In the genomic region with DNA sequence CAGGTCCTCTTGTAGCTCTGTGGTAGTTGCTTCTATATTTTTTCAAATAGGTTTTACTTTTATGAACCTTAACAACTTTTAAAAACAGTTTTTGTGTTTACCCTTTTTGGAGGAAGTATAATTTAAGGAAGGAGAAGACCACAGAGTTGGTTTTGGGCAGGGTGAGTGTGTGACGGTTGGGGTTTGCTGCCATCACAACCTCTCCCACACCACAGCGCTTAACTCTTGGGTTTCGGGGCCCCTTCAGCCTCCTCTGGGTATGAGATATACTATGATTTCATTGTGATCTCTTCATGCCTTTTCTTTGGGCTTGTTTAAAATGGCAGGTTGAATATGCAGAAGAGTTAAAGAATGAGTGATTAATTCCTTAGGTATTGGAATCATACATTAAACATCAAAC, we compare ENCODE assay signal across 11 cellular contexts.
DNase-seq lines count a peak whose midpoint lies in the region; ATAC-seq and TF ChIP-seq lines count a peak whose summit lies in the region.
"Had no signal": no experiment of that assay in that cellular context is flagged by ENCODE, and none has a peak within 500 bp of the region (broad histone marks: within the 10 kb centered on the region; RNA-seq: fewer than 3 reads in every experiment).

No MANE protein-coding gene starts in this region.

- CTCF ChIA-PET in MCF 10A (lab: Yijun Ruan, JAX) = no interaction called here

- H3K4me3 ChIP-seq in breast epithelium (no peak overlapping the region), trophoblast cell (ENCODE audit: low read depth, low read length) (no peak overlapping the region)
- H3K4me3 ChIP-seq: K562 had no signal

- H2BK12ac ChIP-seq in trophoblast cell (ENCODE audit: low read length) = no peak overlapping the region

- no peak overlapping the region for H3K23ac ChIP-seq in trophoblast cell (ENCODE audit: low read length)

- H3K4me1 ChIP-seq in breast epithelium (no peaks in the 10 kb centered on the region), trophoblast cell (ENCODE audit: control insufficient read depth in 1 of 2, insufficient read depth in 2 of 2, low read length in 2 of 2) (peaks cover 21 to 32% of the 10 kb centered on the region in 2 experiments)

- H3K36me3 Mint-ChIP-seq in MCF 10A (ENCODE audit: insufficient read depth, unreplicated experiment) = no peaks in the 10 kb centered on the region
- H3K36me3 Mint-ChIP-seq in effector memory CD8-positive, alpha-beta T cell (ENCODE audit: insufficient read depth) = peaks cover 20% of the 10 kb centered on the region

- intact Hi-C loops in MCF 10A (cut with micrococcal nuclease) (no loop called here), breast epithelium (cut with DNase I; ENCODE audit: low total_unique reads) (no loop called here)

- POLR2A ChIA-PET in MCF 10A (lab: Yijun Ruan, JAX) = no interaction called here

- no peak for DNase-seq in MCF 10A (ENCODE audit: unreplicated experiment)
- DNase-seq in breast epithelium (ENCODE audit: low spot score in 2 of 2) = no peak
- peak; percentile 57 to 67 for DNase-seq in activated CD4-positive, alpha-beta T cell treated with anti-CD3 and anti-CD28 coated beads, Interleukin-2, amount 50 U/mL, for 48 hours
- peak in 2 of 3 experiments; percentile 6 to 15 for DNase-seq in effector memory CD8-positive, alpha-beta T cell
- peak; percentile 57 to 81 for DNase-seq in stimulated activated naive CD8-positive, alpha-beta T cell treated with anti-CD3 and anti-CD28 coated beads, Interleukin-15, amount 100 ng/mL, for 72 hours
- DNase-seq in trophoblast cell = no peak
- DNase-seq: posterior cingulate gyrus had no signal

- TF ChIP-seq CTCF in MCF 10A (IDR thresholded peaks at IDR 0.05; ENCODE audit: unreplicated experiment) = no peak
- TF ChIP-seq CTCF in breast epithelium (IDR thresholded peaks at IDR 0.05) = no peak

- H3K79me1 ChIP-seq in trophoblast cell (ENCODE audit: low read length) = no peaks in the 10 kb centered on the region

- peaks cover 17% of the 10 kb centered on the region for H3K27me3 Mint-ChIP-seq in MCF 10A (ENCODE audit: insufficient read depth, unreplicated experiment)
- H3K27me3 Mint-ChIP-seq in effector memory CD8-positive, alpha-beta T cell = peaks cover 13 to 14% of the 10 kb centered on the region in 2 donors
- H3K27me3 Mint-ChIP-seq in stimulated activated naive CD8-positive, alpha-beta T cell treated with anti-CD3 and anti-CD28 coated beads, Interleukin-15, amount 100 ng/mL, for 72 hours = no peaks in the 10 kb centered on the region

- H3K4me1 Mint-ChIP-seq in MCF 10A (ENCODE audit: insufficient read depth, unreplicated experiment) = peaks cover 5% of the 10 kb centered on the region
- H3K4me1 Mint-ChIP-seq in effector memory CD8-positive, alpha-beta T cell (ENCODE audit: low read depth in 2 of 2) = peaks cover 30 to 34% of the 10 kb centered on the region in 2 donors
- H3K4me1 Mint-ChIP-seq in stimulated activated naive CD8-positive, alpha-beta T cell treated with anti-CD3 and anti-CD28 coated beads, Interleukin-15, amount 100 ng/mL, for 72 hours = peaks cover 71% of the 10 kb centered on the region

- H2BK120ac ChIP-seq in trophoblast cell (ENCODE audit: insufficient read depth, low read length, poor library complexity) = no peak overlapping the region

- H2BK5ac ChIP-seq in trophoblast cell (ENCODE audit: low read depth, low read length, poor library complexity) = no peak overlapping the region

- H3K36me3 ChIP-seq in breast epithelium (no peaks in the 10 kb centered on the region), trophoblast cell (ENCODE audit: control insufficient read depth in 1 of 2, insufficient read depth in 2 of 2, low read length in 2 of 2) (no peaks in the 10 kb centered on the region)
- H3K36me3 ChIP-seq: cardiac muscle cell had no signal

- H3K4ac ChIP-seq in trophoblast cell (ENCODE audit: low read depth, low read length) = no peak overlapping the region

- no peak overlapping the region for H4K12ac ChIP-seq in trophoblast cell (ENCODE audit: low read depth, low read length)

- no peak overlapping the region for H3K4me2 ChIP-seq in trophoblast cell (ENCODE audit: low read length)

- H4K8ac ChIP-seq in trophoblast cell (ENCODE audit: low read depth, low read length) = no peak overlapping the region

- H3K18ac ChIP-seq in trophoblast cell (ENCODE audit: low read length) = no peak overlapping the region

- no TSS peak for BruUV-seq in MCF 10A (replicated peaks; lab: Mats Ljungman, UMichigan)

- H3K14ac ChIP-seq in trophoblast cell (ENCODE audit: low read length) = no peak overlapping the region

- H3K27ac ChIP-seq in breast epithelium (peak overlapping the region in 1 of 2 donors; percentile 82), trophoblast cell (ENCODE audit: low read depth, low read length) (no peak overlapping the region)
- H3K27ac ChIP-seq: cardiac muscle cell had no signal

- H3K79me2 ChIP-seq in trophoblast cell (ENCODE audit: control insufficient read depth, insufficient read depth, low read length, poor library complexity) = no peaks in the 10 kb centered on the region

- H2AFZ ChIP-seq in trophoblast cell (ENCODE audit: insufficient read depth, low read length, poor library complexity) = no peak overlapping the region

- H3K27me3 ChIP-seq in breast epithelium (peaks cover 0 to 11% of the 10 kb centered on the region in 2 donors), trophoblast cell (ENCODE audit: insufficient read depth, low read length) (peaks cover 33% of the 10 kb centered on the region)

- peak overlapping the region; percentile 77 for H3K4me3 Mint-ChIP-seq in MCF 10A (ENCODE audit: unreplicated experiment)
- peak overlapping the region; percentile 96 to 97 for H3K4me3 Mint-ChIP-seq in effector memory CD8-positive, alpha-beta T cell
- peak overlapping the region; percentile 95 to 97 for H3K4me3 Mint-ChIP-seq in stimulated activated naive CD8-positive, alpha-beta T cell treated with anti-CD3 and anti-CD28 coated beads, Interleukin-15, amount 100 ng/mL, for 72 hours

- H3K27ac Mint-ChIP-seq in MCF 10A (ENCODE audit: low read depth, unreplicated experiment) = no peak overlapping the region
- H3K27ac Mint-ChIP-seq in effector memory CD8-positive, alpha-beta T cell = peak overlapping the region; percentile 91 to 94
- peak overlapping the region; percentile 98 to 100 for H3K27ac Mint-ChIP-seq in stimulated activated naive CD8-positive, alpha-beta T cell treated with anti-CD3 and anti-CD28 coated beads, Interleukin-15, amount 100 ng/mL, for 72 hours

- H3K9ac ChIP-seq in trophoblast cell (ENCODE audit: low read length) = no peak overlapping the region

- ATAC-seq in effector memory CD8-positive, alpha-beta T cell (replicated peaks) = peak; percentile 18
- ATAC-seq in stimulated activated naive CD8-positive, alpha-beta T cell treated with anti-CD3 and anti-CD28 coated beads, Interleukin-15, amount 100 ng/mL, for 72 hours = peak; percentile 49
- ATAC-seq in HG03097 (IDR thresholded peaks at IDR 0.05; ENCODE audit: low FRiP score, unreplicated experiment) (no peak), HG03095 (IDR thresholded peaks at IDR 0.05; ENCODE audit: unreplicated experiment) (no peak)
- ATAC-seq: K562 had no signal

- H3K9me3 Mint-ChIP-seq in MCF 10A (ENCODE audit: unreplicated experiment) = no peaks in the 10 kb centered on the region
- H3K9me3 Mint-ChIP-seq in effector memory CD8-positive, alpha-beta T cell = no peaks in the 10 kb centered on the region
- H3K9me3 Mint-ChIP-seq in stimulated activated naive CD8-positive, alpha-beta T cell treated with anti-CD3 and anti-CD28 coated beads, Interleukin-15, amount 100 ng/mL, for 72 hours = no peaks in the 10 kb centered on the region

- no peak overlapping the region for H4K91ac ChIP-seq in trophoblast cell (ENCODE audit: low read depth, low read length)

- no CpG with 5 or more reads among the region's 3 CpGs for WGBS in trophoblast cell (ENCODE audit: extremely low coverage, insufficient coverage, insufficient read length)

- no peak for TF ChIP-seq POLR2A in breast epithelium (IDR thresholded peaks at IDR 0.05)

- no peak overlapping the region for H2AK5ac ChIP-seq in trophoblast cell (ENCODE audit: low read length)

- H3K9me3 ChIP-seq in breast epithelium = no peaks in the 10 kb centered on the region
- peaks cover 6% of the 10 kb centered on the region for H3K9me3 ChIP-seq in trophoblast cell (ENCODE audit: insufficient read depth, low read depth, low read length)

Comparison
In these comparisons a context has a peak if more than half of its experiments do, and no peak if none do; other contexts are left out.
1. DNase-seq: peak in activated CD4-positive, alpha-beta T cell treated with anti-CD3 and anti-CD28 coated beads, Interleukin-2, amount 50 U/mL, for 48 hours (2 of 2), effector memory CD8-positive, alpha-beta T cell (2 of 3) and stimulated activated naive CD8-positive, alpha-beta T cell treated with anti-CD3 and anti-CD28 coated beads, Interleukin-15, amount 100 ng/mL, for 72 hours (2 of 2); none in MCF 10A (single experiment), breast epithelium (0 of 2) and trophoblast cell (0 of 2).
2. ATAC-seq: peak in effector memory CD8-positive, alpha-beta T cell (single experiment) and stimulated activated naive CD8-positive, alpha-beta T cell treated with anti-CD3 and anti-CD28 coated beads, Interleukin-15, amount 100 ng/mL, for 72 hours (single experiment); none in HG03097 (single experiment) and HG03095 (single experiment).
3. Peak in every context shown above with its lines, with median percentiles within 50 percentile points of each other: H3K4me3 Mint-ChIP-seq.